Comparison of ENCODE assay signal across 16 cellular contexts in the genomic region with DNA sequence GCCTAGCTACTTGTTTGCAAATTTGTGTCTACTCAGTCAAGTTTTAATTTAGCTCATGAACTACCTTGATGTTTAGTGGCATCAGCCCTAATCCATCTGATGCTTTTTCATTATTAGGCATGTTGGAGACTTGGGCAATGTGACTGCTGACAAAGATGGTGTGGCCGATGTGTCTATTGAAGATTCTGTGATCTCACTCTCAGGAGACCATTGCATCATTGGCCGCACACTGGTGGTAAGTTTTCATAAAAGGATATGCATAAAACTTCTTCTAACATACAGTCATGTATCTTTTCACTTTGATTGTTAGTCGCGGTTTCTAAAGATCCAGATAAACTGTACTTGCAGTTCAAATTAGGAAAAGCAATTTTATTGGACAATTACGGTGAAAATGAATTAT. TPM values are rescaled to one million over a fixed set of nuclear protein-coding genes. Genes with fewer than 3 reads are reported as not detected.
DNase-seq lines count a peak whose midpoint lies in the region; ATAC-seq and TF ChIP-seq lines count a peak whose summit lies in the region.
"Had no signal": no experiment of that assay in that cellular context is flagged by ENCODE, and none has a peak within 500 bp of the region (broad histone marks: within the 10 kb centered on the region; RNA-seq: fewer than 3 reads in every experiment).

No MANE protein-coding gene starts in this region.

- no peak overlapping the region for H3K4me3 ChIP-seq in RWPE2 (ENCODE audit: severe bottlenecking)
- H3K4me3 ChIP-seq in body of pancreas: no peak overlapping the region
- H3K4me3 ChIP-seq: sigmoid colon, upper lobe of right lung had no signal

- H3K36me3 ChIP-seq in RWPE2 (ENCODE audit: low read depth): peaks cover 86% of the 10 kb centered on the region
- H3K36me3 ChIP-seq in body of pancreas (replicated peaks in 1 of 2; ENCODE audit: insufficient read depth in 1 of 2, low read depth in 2 of 2): peaks cover 0 to 6% of the 10 kb centered on the region in 2 donors

- peak overlapping the region; percentile 43 for H3K27ac ChIP-seq in RWPE2 (ENCODE audit: poor library complexity, severe bottlenecking)
- H3K27ac ChIP-seq in body of pancreas: no peak overlapping the region
- H3K27ac ChIP-seq: sigmoid colon, upper lobe of right lung had no signal

- H3K27me3 ChIP-seq in RWPE2 (ENCODE audit: insufficient read depth, poor library complexity, severe bottlenecking) (no peaks in the 10 kb centered on the region), body of pancreas (no peaks in the 10 kb centered on the region)
- H3K27me3 ChIP-seq: sigmoid colon, upper lobe of right lung had no signal

- H3K9me3 ChIP-seq in RWPE2 (ENCODE audit: severe bottlenecking): no peaks in the 10 kb centered on the region
- H3K9me3 ChIP-seq in body of pancreas: no peaks in the 10 kb centered on the region
- H3K9me3 ChIP-seq: sigmoid colon, upper lobe of right lung had no signal

- H3K4me1 ChIP-seq in RWPE2 (ENCODE audit: insufficient read depth, poor library complexity, severe bottlenecking) (peaks cover 35% of the 10 kb centered on the region), body of pancreas (no peaks in the 10 kb centered on the region)

- intact Hi-C loops in body of pancreas (cut with DNase I): no loop called here

- no peak for TF ChIP-seq CTCF in RWPE2 (IDR thresholded peaks at IDR 0.05; ENCODE audit: poor library complexity, severe bottlenecking)
- no peak for TF ChIP-seq CTCF in body of pancreas (IDR thresholded peaks at IDR 0.05)

- no peak for ATAC-seq in RWPE2 (ENCODE audit: low read depth)
- peak; percentile 40 for ATAC-seq in esophagus mucosa
- no peak for ATAC-seq in body of pancreas
- ATAC-seq: upper lobe of right lung had no signal

- no peak for TF ChIP-seq POLR2A in body of pancreas (IDR thresholded peaks at IDR 0.05)

- 89 to 93% methylated on average over 5 of the region's 5 CpGs for WGBS in body of pancreas, 2 donors

- peak; percentile 23 for DNase-seq in stimulated activated CD4-positive, alpha-beta T cell treated with anti-CD3 and anti-CD28 coated beads, Interleukin-15, amount 100 ng/mL, for 24 hours
- no peak for DNase-seq in stimulated activated CD4-positive, alpha-beta T cell treated with anti-CD3 and anti-CD28 coated beads, Interleukin-2, amount 100 ng/mL, for 48 hours
- no peak for DNase-seq in RWPE2 (ENCODE audit: low spot score)
- DNase-seq in body of pancreas: no peak
- DNase-seq in NCI-H1092 (lab: John Stamatoyannopoulos, UW): no peak
- DNase-seq in NOMO-1 treated with dmso at 0.1 percent for 144 hours (lab: John Stamatoyannopoulos, UW; ENCODE audit: unreplicated experiment): no peak
- no peak for DNase-seq in CD1c-positive myeloid dendritic cell (ENCODE audit: extremely low spot score)
- DNase-seq: activated CD8-positive, alpha-beta memory T cell treated with anti-CD3 and anti-CD28 coated beads for 24 hours; NCI-H1417; nucleus accumbens; SIG-M5; sigmoid colon; stimulated activated CD4-positive, alpha-beta T cell treated with anti-CD3 and anti-CD28 coated beads, Interleukin-4, amount 100 ng/mL, for 4 hours; T1000; upper lobe of right lung had no signal

RNA-seq across cellular contexts. Expression of a gene that starts 7.6 kb away (rescaled TPM):
- total RNA-seq in esophagus mucosa: 167 TPM
- total RNA-seq in body of pancreas: 10 to 100 TPM; 77.6 to 84.7 TPM
